Comparison of ENCODE assay signal across 13 cellular contexts in genomic region chr14:93032301-93032929, GRCh38.
A peak's percentile ranks its signal among the peaks of the same experiment; 100 is the strongest.
DNase-seq lines count a peak whose midpoint lies in the region; ATAC-seq and TF ChIP-seq lines count a peak whose summit lies in the region.
"Had no signal": no experiment of that assay in that cellular context is flagged by ENCODE, and none has a peak within 500 bp of the region (broad histone marks: within the 10 kb centered on the region; RNA-seq: fewer than 3 reads in every experiment).

No MANE protein-coding gene starts in this region.

- 45 to 64% (median 60%) methylated on average over 8 to 14 of the region's 14 CpGs for WGBS in adrenal gland, 4 donors

- H3K36me3 ChIP-seq in ACC112 (ENCODE audit: insufficient read depth, low read length): no peaks in the 10 kb centered on the region
- peaks cover 9% of the 10 kb centered on the region; the same call in 1 of the 2 replicates for H3K36me3 ChIP-seq in KOPT-K1 (ENCODE audit: insufficient read depth, low read length)
- no peaks in the 10 kb centered on the region for H3K36me3 ChIP-seq in adrenal gland (replicated peaks in 1 of 2)
- H3K36me3 ChIP-seq in Caco-2 (ENCODE audit: control insufficient read depth, insufficient read depth, low read length): no peaks in the 10 kb centered on the region; the same call in 1 of the 2 replicates
- H3K36me3 ChIP-seq: thoracic aorta had no signal

- H3K27ac ChIP-seq in ACC112 (ENCODE audit: low read depth, low read length) (peak overlapping the region; percentile 20; the same call in 1 of the 2 replicates), KOPT-K1 (ENCODE audit: low read depth, low read length, poor library complexity, severe bottlenecking) (peak overlapping the region; percentile 41), adrenal gland (peak overlapping the region in 1 of 5 donors; percentile 27)
- H3K27ac ChIP-seq: thoracic aorta had no signal

- H3K79me2 ChIP-seq in ACC112 (ENCODE audit: control insufficient read depth, insufficient read depth, low read length, unreplicated experiment): peaks cover 4% of the 10 kb centered on the region

- H3K4me1 ChIP-seq in ACC112 (ENCODE audit: control insufficient read depth, insufficient read depth, low read length, unreplicated experiment): peaks cover 43% of the 10 kb centered on the region
- peaks cover 0 to 40% of the 10 kb centered on the region in 2 donors for H3K4me1 ChIP-seq in adrenal gland (replicated peaks in 1 of 2)
- peaks cover 43% of the 10 kb centered on the region for H3K4me1 ChIP-seq in Caco-2

- H3K36me3 Mint-ChIP-seq in memory B cell (peaks cover 4% of the 10 kb centered on the region), Caco-2 (ENCODE audit: insufficient read depth, unreplicated experiment) (no peaks in the 10 kb centered on the region)
- H3K36me3 Mint-ChIP-seq: activated naive CD4-positive, alpha-beta T cell treated with anti-CD3 and anti-CD28 coated beads, Interleukin-2, amount 50 U/mL, for 72 hours had no signal

- POLR2A ChIA-PET in Caco-2 (lab: Charles Lee): no interaction called here

- intact Hi-C loops in adrenal gland (cut with DNase I) (no loop called here), Caco-2 (cut with micrococcal nuclease; ENCODE audit: unreplicated experiment) (loop anchor here (10.0 kb wide), 1 partner anchor 68 kb away; no protein-coding TSS in a partner anchor)

- peak overlapping the region; percentile 53 for H3K4me3 Mint-ChIP-seq in memory B cell
- H3K4me3 Mint-ChIP-seq in Caco-2 (ENCODE audit: unreplicated experiment): no peak overlapping the region

- DNase-seq in adrenal gland: peak in 4 of 7 donors; percentile 56 to 69 (median 62)
- no peak for DNase-seq in memory B cell (ENCODE audit: low spot score in 2 of 2)
- no peak for DNase-seq in Caco-2
- no peak for DNase-seq in stimulated activated CD4-positive, alpha-beta T cell treated with anti-CD3 and anti-CD28 coated beads, Interleukin-4, amount 100 ng/mL, for 24 hours
- DNase-seq in activated CD4-positive, alpha-beta T cell treated with anti-CD3 and anti-CD28 coated beads, Interleukin-2, amount 50 U/mL, for 4 hours: no peak
- DNase-seq: GOT3, kidney glomerular epithelial cell, NCI-H510A had no signal

- H3K27me3 Mint-ChIP-seq in memory B cell (no peaks in the 10 kb centered on the region), Caco-2 (ENCODE audit: insufficient read depth, unreplicated experiment) (no peaks in the 10 kb centered on the region)

- no peak overlapping the region for H2AFZ ChIP-seq in ACC112 (ENCODE audit: low read length, unreplicated experiment)

- no peak for TF ChIP-seq POLR2A in adrenal gland (IDR thresholded peaks at IDR 0.05)

- H3K27ac Mint-ChIP-seq in memory B cell (peak overlapping the region; percentile 85), Caco-2 (ENCODE audit: unreplicated experiment) (no peak overlapping the region)

- no TSS peak for BruUV-seq in Caco-2 (replicated peaks; lab: Mats Ljungman, UMichigan)

- CTCF ChIA-PET in Caco-2 (lab: Charles Lee): interaction anchor here (0.6 kb wide), 1 partner anchor 203 kb away, joined by 3 read pairs; no protein-coding TSS in a partner anchor

- no peaks in the 10 kb centered on the region for H3K9me3 Mint-ChIP-seq in memory B cell
- H3K9me3 Mint-ChIP-seq in Caco-2 (ENCODE audit: unreplicated experiment): no peaks in the 10 kb centered on the region
- H3K9me3 Mint-ChIP-seq: activated naive CD4-positive, alpha-beta T cell treated with anti-CD3 and anti-CD28 coated beads, Interleukin-2, amount 50 U/mL, for 72 hours had no signal

- H3K4me1 Mint-ChIP-seq in memory B cell: peaks cover 54% of the 10 kb centered on the region
- H3K4me1 Mint-ChIP-seq in Caco-2 (ENCODE audit: low read depth, unreplicated experiment): peaks cover 32% of the 10 kb centered on the region

- H3K27me3 ChIP-seq in ACC112 (ENCODE audit: insufficient read depth, low read length) (no peaks in the 10 kb centered on the region), adrenal gland (no peaks in the 10 kb centered on the region), Caco-2 (replicated peaks; ENCODE audit: control insufficient read depth, insufficient read depth, low read length) (no peaks in the 10 kb centered on the region)

- H3K9me3 ChIP-seq in KOPT-K1 (ENCODE audit: insufficient read depth, low read length, poor library complexity, severe bottlenecking) (no peaks in the 10 kb centered on the region), adrenal gland (replicated peaks in 1 of 3) (no peaks in the 10 kb centered on the region), Caco-2 (no peaks in the 10 kb centered on the region)
- H3K9me3 ChIP-seq: thoracic aorta had no signal

- H3K4me3 ChIP-seq in ACC112 (ENCODE audit: low read depth, low read length) (no peak overlapping the region), adrenal gland (no peak overlapping the region), Caco-2 (ENCODE audit: low read depth, low read length) (no peak overlapping the region)
- H3K4me3 ChIP-seq: thoracic aorta had no signal

- ATAC-seq in memory B cell (ENCODE audit: low read depth) (peak; percentile 21), SK-N-SH treated with all-trans-retinoic acid at 6 μM for 48 hours (no peak)
- ATAC-seq: activated naive CD4-positive, alpha-beta T cell treated with anti-CD3 and anti-CD28 coated beads, Interleukin-2, amount 50 U/mL, for 72 hours had no signal

- TF ChIP-seq CTCF in adrenal gland (IDR thresholded peaks at IDR 0.05) (no peak), Caco-2 (IDR thresholded peaks at IDR 0.05; ENCODE audit: insufficient read depth in 1 of 2, low read depth in 1 of 2, low read length in 1 of 2, severe bottlenecking in 1 of 2, unreplicated experiment in 1 of 2) (no peak)

TF ChIP-seq in SK-N-SH treated with all-trans-retinoic acid at 6 μM for 48 hours, 23 proteins besides CTCF, POLR2A, EP300 and RAD21:
- TF ChIP-seq ESRRG (CRISPR knock-in tag; IDR thresholded peaks at IDR 0.05) (no peak), ZFP3 (CRISPR knock-in tag; IDR thresholded peaks at IDR 0.05) (no peak), ZNF70 (CRISPR knock-in tag; IDR thresholded peaks at IDR 0.05) (no peak), PATZ1 (CRISPR knock-in tag; IDR thresholded peaks at IDR 0.05; ENCODE audit: borderline replicate concordance) (no peak), PPARA (CRISPR knock-in tag; IDR thresholded peaks at IDR 0.05; ENCODE audit: borderline replicate concordance) (no peak), ZFP30 (CRISPR knock-in tag; IDR thresholded peaks at IDR 0.05) (no peak), CSRNP3 (CRISPR knock-in tag; IDR thresholded peaks at IDR 0.05) (no peak)

Comparison
In these comparisons a context has a peak if more than half of its experiments do, and no peak if none do; other contexts are left out.
1. DNase-seq: peak in adrenal gland (4 of 7); none in memory B cell (0 of 2), Caco-2 (0 of 2), stimulated activated CD4-positive, alpha-beta T cell treated with anti-CD3 and anti-CD28 coated beads, Interleukin-4, amount 100 ng/mL, for 24 hours (single experiment) and activated CD4-positive, alpha-beta T cell treated with anti-CD3 and anti-CD28 coated beads, Interleukin-2, amount 50 U/mL, for 4 hours (0 of 2).